In genomic region chr2:44362207-44363015, GRCh38 we compare ENCODE assay signal across 1 cellular context.
A peak's percentile ranks its signal among the peaks of the same experiment; 100 is the strongest.
TF ChIP-seq lines count a peak whose summit lies in the region.

No MANE protein-coding gene starts in this region.

TF ChIP-seq in IMR-90, 13 proteins besides CTCF, POLR2A, EP300 and RAD21:
- TF ChIP-seq BHLHE40 (IDR thresholded peaks at IDR 0.05; ENCODE audit: low read depth, low read length) (no peak), NFE2L2 (IDR thresholded peaks at IDR 0.05; ENCODE audit: low read depth, low read length) (no peak), MXI1 (IDR thresholded peaks at IDR 0.05; ENCODE audit: borderline replicate concordance, low read depth, low read length) (peak; percentile 96)
- TF ChIP-seq, protein P1, sequence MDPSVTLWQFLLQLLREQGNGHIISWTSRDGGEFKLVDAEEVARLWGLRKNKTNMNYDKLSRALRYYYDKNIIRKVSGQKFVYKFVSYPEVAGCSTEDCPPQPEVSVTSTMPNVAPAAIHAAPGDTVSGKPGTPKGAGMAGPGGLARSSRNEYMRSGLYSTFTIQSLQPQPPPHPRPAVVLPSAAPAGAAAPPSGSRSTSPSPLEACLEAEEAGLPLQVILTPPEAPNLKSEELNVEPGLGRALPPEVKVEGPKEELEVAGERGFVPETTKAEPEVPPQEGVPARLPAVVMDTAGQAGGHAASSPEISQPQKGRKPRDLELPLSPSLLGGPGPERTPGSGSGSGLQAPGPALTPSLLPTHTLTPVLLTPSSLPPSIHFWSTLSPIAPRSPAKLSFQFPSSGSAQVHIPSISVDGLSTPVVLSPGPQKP (IDR thresholded peaks at IDR 0.05; ENCODE audit: borderline replicate concordance, low read depth, low read length), result no peak
